8 cellular contexts compared by ENCODE assay signal in genomic region chrX:48683411-48683982, GRCh38. TPM values are rescaled to one million over a fixed set of nuclear protein-coding genes. Genes with fewer than 3 reads are reported as not detected.
DNase-seq lines count a peak whose midpoint lies in the region; ATAC-seq and TF ChIP-seq lines count a peak whose summit lies in the region.

WAS (plus strand) TSS chrX:48683799; CDS start chrX:48683854, 55 bp downstream.

- TF ChIP-seq CTCF in tibial nerve (IDR thresholded peaks at IDR 0.05) (no peak), SK-N-SH (IDR thresholded peaks at IDR 0.05) (no peak)

- H3K9me3 Mint-ChIP-seq in activated CD4-positive, alpha-beta T cell treated with anti-CD3 and anti-CD28 coated beads, Interleukin-2, amount 10 ng/mL, durations not matched to agents 24 days and 14 days, result no peaks in the 10 kb centered on the region

- H3K9ac ChIP-seq in SK-N-SH, result no peak within 1 kb of the TSS

- ATAC-seq in GM19025 (IDR thresholded peaks at IDR 0.05; ENCODE audit: low read depth, unreplicated experiment) (peak; percentile 88), HG03139 (IDR thresholded peaks at IDR 0.05; ENCODE audit: unreplicated experiment) (peak; percentile 87), left lobe of liver (peak; percentile 24)

- H3F3A ChIP-seq in SK-N-SH (replicated peaks; ENCODE audit: insufficient read depth), result no peaks in the 10 kb centered on the region

- no peak for TF ChIP-seq RAD21 in SK-N-SH (IDR thresholded peaks at IDR 0.05; ENCODE audit: low read length)

- CTCF ChIA-PET in SK-N-SH (lab: Yijun Ruan, JAX), result no interaction called here

- peaks cover 47% of the 10 kb centered on the region for H3K36me3 Mint-ChIP-seq in activated CD4-positive, alpha-beta T cell treated with anti-CD3 and anti-CD28 coated beads, Interleukin-2, amount 10 ng/mL, durations not matched to agents 24 days and 14 days (ENCODE audit: low read depth)

- H3K4me2 ChIP-seq in SK-N-SH, result no peak within 1 kb of the TSS

- peak within 1 kb of the TSS; percentile 98 for H3K4me3 Mint-ChIP-seq in activated CD4-positive, alpha-beta T cell treated with anti-CD3 and anti-CD28 coated beads, Interleukin-2, amount 10 ng/mL, durations not matched to agents 24 days and 14 days

- POLR2A ChIA-PET in SK-N-SH (lab: Yijun Ruan, JAX), result no interaction called here

- no peak for TF ChIP-seq POLR2A in tibial nerve (IDR thresholded peaks at IDR 0.05)

- H3K27ac ChIP-seq in tibial nerve, result peak within 1 kb of the TSS in 3 of 4 donors; percentile 10 to 68 (median 58)
- H3K27ac ChIP-seq in SK-N-SH (ENCODE audit: low read depth in 2 of 2, low read length in 1 of 2), result no peak within 1 kb of the TSS

- no peaks in the 10 kb centered on the region for H3K27me3 Mint-ChIP-seq in activated CD4-positive, alpha-beta T cell treated with anti-CD3 and anti-CD28 coated beads, Interleukin-2, amount 10 ng/mL, durations not matched to agents 24 days and 14 days

- H3K9me2 ChIP-seq in SK-N-SH, result no peaks in the 10 kb centered on the region

- DNase-seq in activated CD4-positive, alpha-beta T cell treated with anti-CD3 and anti-CD28 coated beads, Interleukin-2, amount 10 ng/mL, durations not matched to agents 24 days and 14 days, result peak; percentile 85
- DNase-seq in left lobe of liver (ENCODE audit: low spot score) (no peak), tibial nerve (ENCODE audit: low spot score in 2 of 2) (no peak), SK-N-SH (no peak), 8988T (no peak), AG20443 (ENCODE audit: low spot score) (no peak)

- peaks cover 43% of the 10 kb centered on the region for H3K4me1 Mint-ChIP-seq in activated CD4-positive, alpha-beta T cell treated with anti-CD3 and anti-CD28 coated beads, Interleukin-2, amount 10 ng/mL, durations not matched to agents 24 days and 14 days

- H3K36me3 ChIP-seq in tibial nerve (no peaks in the 10 kb centered on the region), SK-N-SH (replicated peaks in 1 of 2; ENCODE audit: control insufficient read depth in 1 of 2, insufficient read depth in 2 of 2, low read length in 1 of 2) (no peaks in the 10 kb centered on the region)

- TF ChIP-seq EP300 in tibial nerve (IDR thresholded peaks at IDR 0.05) (no peak), SK-N-SH (IDR thresholded peaks at IDR 0.05; ENCODE audit: borderline replicate concordance in 1 of 2, low read depth in 1 of 2, low read length in 1 of 2) (no peak)

- peak within 1 kb of the TSS; percentile 98 for H3K27ac Mint-ChIP-seq in activated CD4-positive, alpha-beta T cell treated with anti-CD3 and anti-CD28 coated beads, Interleukin-2, amount 10 ng/mL, durations not matched to agents 24 days and 14 days

- WGBS in tibial nerve, 2 donors, result 66 to 70% methylated on average over 10 to 13 of the region's 13 CpGs
- WGBS in SK-N-SH (ENCODE audit: low lambda C conversion rate), result 49% methylated on average over 11 of the region's 13 CpGs

- H3K27me3 ChIP-seq in tibial nerve (peaks cover 0 to 5% of the 10 kb centered on the region in 2 donors), SK-N-SH (ENCODE audit: insufficient read depth) (peaks cover 31% of the 10 kb centered on the region)

- H3K4me1 ChIP-seq in tibial nerve (no peaks in the 10 kb centered on the region), SK-N-SH (ENCODE audit: control insufficient read depth in 1 of 2, insufficient read depth in 2 of 2, low read depth in 1 of 2, low read length in 1 of 2) (no peaks in the 10 kb centered on the region)

- H3K4me3 ChIP-seq in tibial nerve (peak within 1 kb of the TSS in 2 of 4 donors; percentile 26 to 34), SK-N-SH (ENCODE audit: low read depth in 2 of 2, low read length in 1 of 2) (no peak within 1 kb of the TSS)

- H4K20me1 ChIP-seq in SK-N-SH (ENCODE audit: insufficient read depth), result no peaks in the 10 kb centered on the region

- H3K79me2 ChIP-seq in SK-N-SH (ENCODE audit: insufficient read depth), result no peaks in the 10 kb centered on the region

- intact Hi-C loops in activated CD4-positive, alpha-beta T cell treated with anti-CD3 and anti-CD28 coated beads, Interleukin-2, amount 10 ng/mL, durations not matched to agents 24 days and 14 days (cut with micrococcal nuclease), result loop anchor here (1.0 to 5.0 kb wide), 3 partner anchors 13 to 119 kb away; partner anchors contain the start of genes HDAC6 and SUV39H1

- H3K9me3 ChIP-seq in tibial nerve, result no peaks in the 10 kb centered on the region
- H3K9me3 ChIP-seq in SK-N-SH, result no peaks in the 10 kb centered on the region

- no peak within 1 kb of the TSS for H2AFZ ChIP-seq in SK-N-SH (ENCODE audit: low read depth)

TF ChIP-seq in SK-N-SH, 30 proteins besides CTCF, POLR2A, EP300 and RAD21:
- TF ChIP-seq NRF1 (IDR thresholded peaks at IDR 0.05; ENCODE audit: low read depth, low read length), result no peak
- TF ChIP-seq MXI1 (IDR thresholded peaks at IDR 0.05; ENCODE audit: low read depth, low read length), result no peak
- TF ChIP-seq USF2 (IDR thresholded peaks at IDR 0.05; ENCODE audit: borderline replicate concordance, low read depth, low read length), result no peak
- TF ChIP-seq TEAD4 (IDR thresholded peaks at IDR 0.05; ENCODE audit: borderline replicate concordance, insufficient read depth), result no peak
- no peak for TF ChIP-seq IRF3 (IDR thresholded peaks at IDR 0.05; ENCODE audit: low read depth, low read length)
- no peak for TF ChIP-seq FOSL2 (IDR thresholded peaks at IDR 0.05; ENCODE audit: borderline replicate concordance, low read depth)
- TF ChIP-seq REST (IDR thresholded peaks at IDR 0.05; ENCODE audit: low read depth, low read length), result no peak
- TF ChIP-seq NFIC (IDR thresholded peaks at IDR 0.05; ENCODE audit: borderline replicate concordance), result no peak
- TF ChIP-seq USF1 (IDR thresholded peaks at IDR 0.05; ENCODE audit: borderline replicate concordance, low read depth), result no peak
- TF ChIP-seq MAX (IDR thresholded peaks at IDR 0.05; ENCODE audit: low read depth), result no peak
- no peak for TF ChIP-seq GATA2 (CRISPR knock-in tag; IDR thresholded peaks at IDR 0.05)
- no peak for TF ChIP-seq FOXJ3 (CRISPR knock-in tag; IDR thresholded peaks at IDR 0.05)
- no peak for TF ChIP-seq FOXM1 (IDR thresholded peaks at IDR 0.05; ENCODE audit: low read depth)
- no peak for TF ChIP-seq GABPA (IDR thresholded peaks at IDR 0.05; ENCODE audit: low read depth)
- no peak for TF ChIP-seq SIN3A (IDR thresholded peaks at IDR 0.05; ENCODE audit: borderline replicate concordance, low read depth, low read length)

RNA-seq across cellular contexts. Expression of gene WAS, which starts in this region (rescaled TPM):
- total RNA-seq in activated CD4-positive, alpha-beta T cell treated with anti-CD3 and anti-CD28 coated beads, Interleukin-2, amount 10 ng/mL, durations not matched to agents 24 days and 14 days, result 99.0 and 104 TPM in 2 replicates
- total RNA-seq in left lobe of liver, result 3.2 TPM
- total RNA-seq in tibial nerve, result 10 to 100 TPM in 2 of 4 donors, 1 to 10 TPM in 2; 3.1 to 32.7 (median 9.8) TPM
- 0.24 and 0.30 TPM in 2 replicates for polyA plus RNA-seq in SK-N-SH (2012; rRNA removed)
- polyA plus RNA-seq in SK-N-SH (2012; cell fraction: cytosol; rRNA removed), result 0.06 and 0.14 TPM in 2 replicates
- polyA plus RNA-seq in SK-N-SH (2012; cell fraction: nucleus; rRNA removed), result 0.81 and 1.1 TPM in 2 replicates

Comparison
In these comparisons a context has a peak if more than half of its experiments do, and no peak if none do; other contexts are left out.
1. ATAC-seq: peak in every context shown above with its lines; median percentile 88 in GM19025; 87 in HG03139; 24 in left lobe of liver.
2. H3K27ac ChIP-seq: peak in tibial nerve (3 of 4); none in SK-N-SH (0 of 2).